21 cellular contexts compared by ENCODE assay signal in genomic region chr20:42941629-42942028, GRCh38.
A peak's percentile ranks its signal among the peaks of the same experiment; 100 is the strongest.
DNase-seq lines count a peak whose midpoint lies in the region; ATAC-seq, FAIRE-seq and TF ChIP-seq lines count a peak whose summit lies in the region.
"Had no signal": no experiment of that assay in that cellular context is flagged by ENCODE, and none has a peak within 500 bp of the region (broad histone marks: within the 10 kb centered on the region; RNA-seq: fewer than 3 reads in every experiment).

No MANE protein-coding gene starts in this region.

- H3K4me2 ChIP-seq in HepG2 (ENCODE audit: low read depth, low read length): no peak overlapping the region
- H3K4me2 ChIP-seq: A549; BLaER1 treated with 17β-estradiol and CSF1 and Interleukin-3, amounts not matched to agents 10 nM and 100 nM had no signal

- intact Hi-C loops in HepG2 (cut with micrococcal nuclease; ENCODE audit: unreplicated experiment): no loop called here
- intact Hi-C loops in right lobe of liver (cut with DNase I): no loop called here

- TF ChIP-seq CTCF in HepG2 (CRISPR knock-in tag; IDR thresholded peaks at IDR 0.05) (no peak), right lobe of liver (IDR thresholded peaks at IDR 0.05) (no peak), neural crest cell (conservative IDR thresholded peaks at IDR 0.05) (no peak)

- peaks cover 30% of the 10 kb centered on the region for H3K4me1 Mint-ChIP-seq in neural crest cell
- H3K4me1 Mint-ChIP-seq in activated CD4-positive, alpha-beta T cell treated with anti-CD3 and anti-CD28 coated beads, Interleukin-2, amount 10 ng/mL, durations not matched to agents 7 days and 5 days: no peaks in the 10 kb centered on the region
- H3K4me1 Mint-ChIP-seq: B cell had no signal

- H3K36me3 ChIP-seq in HepG2 (replicated peaks in 1 of 2; ENCODE audit: control insufficient read depth in 1 of 2, insufficient read depth in 2 of 2, low read length in 2 of 2): no peaks in the 10 kb centered on the region
- no peaks in the 10 kb centered on the region for H3K36me3 ChIP-seq in right lobe of liver
- H3K36me3 ChIP-seq: BLaER1 treated with 17β-estradiol and CSF1 and Interleukin-3, amounts not matched to agents 10 nM and 100 nM had no signal

- H3K4me3 ChIP-seq in HepG2 (replicated peaks in 1 of 3; ENCODE audit: insufficient read depth in 1 of 3, low read depth in 2 of 3, low read length in 3 of 3) (no peak overlapping the region), right lobe of liver (no peak overlapping the region)
- H3K4me3 ChIP-seq: A549; BLaER1 treated with 17β-estradiol and CSF1 and Interleukin-3, amounts not matched to agents 10 nM and 100 nM had no signal

- H3K27me3 ChIP-seq in HepG2 (ENCODE audit: control insufficient read depth in 1 of 2, insufficient read depth in 2 of 2, low read length in 2 of 2) (0 out of 5 replicates have a peak, but pooled peaks cover 0 to 1% of the 10 kb centered on the region in 2 experiments), right lobe of liver (no peaks in the 10 kb centered on the region)
- H3K27me3 ChIP-seq: BLaER1 treated with 17β-estradiol and CSF1 and Interleukin-3, amounts not matched to agents 10 nM and 100 nM had no signal

- H3K9me3 ChIP-seq in HepG2 (ENCODE audit: low read length): no peaks in the 10 kb centered on the region
- no peaks in the 10 kb centered on the region for H3K9me3 ChIP-seq in right lobe of liver
- H3K9me3 ChIP-seq: A549; BLaER1 treated with 17β-estradiol and CSF1 and Interleukin-3, amounts not matched to agents 10 nM and 100 nM; Caco-2 had no signal

- FAIRE-seq in HepG2 (lab: Jason Lieb, UNC): no peak
- FAIRE-seq: A549, D721Med, G401.6, GM12891, GM19239 had no signal

- no peaks in the 10 kb centered on the region for H3K36me3 Mint-ChIP-seq in neural crest cell (ENCODE audit: low read depth)
- H3K36me3 Mint-ChIP-seq in activated CD4-positive, alpha-beta T cell treated with anti-CD3 and anti-CD28 coated beads, Interleukin-2, amount 10 ng/mL, durations not matched to agents 7 days and 5 days (ENCODE audit: low read depth): no peaks in the 10 kb centered on the region
- H3K36me3 Mint-ChIP-seq: CD8-positive, alpha-beta T cell had no signal

- POLR2A ChIA-PET in HepG2 (lab: Yijun Ruan, JAX): no interaction called here
- POLR2A ChIA-PET in activated CD4-positive, alpha-beta T cell treated with anti-CD3 and anti-CD28 coated beads, Interleukin-2, amount 10 ng/mL, durations not matched to agents 7 days and 5 days (lab: Charles Lee): no interaction called here

- H2AFZ ChIP-seq in HepG2 (ENCODE audit: low read length): no peak overlapping the region

- no peak for ATAC-seq in HepG2
- ATAC-seq in right lobe of liver: no peak
- ATAC-seq: A549; CD8-positive, alpha-beta T cell had no signal

- no TSS peak for BruUV-seq in HepG2 (replicated peaks; lab: Mats Ljungman, UMichigan)

- CTCF ChIA-PET in HepG2 (lab: Yijun Ruan, JAX; ENCODE audit: low intra/inter-chr PET ratio, low total read pairs): no interaction called here
- CTCF ChIA-PET in activated CD4-positive, alpha-beta T cell treated with anti-CD3 and anti-CD28 coated beads, Interleukin-2, amount 10 ng/mL, durations not matched to agents 7 days and 5 days (lab: Charles Lee): interaction anchor here (0.6 kb wide), 1 partner anchor 658 kb away, joined by 5 read pairs; no protein-coding TSS in a partner anchor

- H3K9ac ChIP-seq in HepG2 (ENCODE audit: insufficient read depth, low read depth, low read length): no peak overlapping the region
- H3K9ac ChIP-seq: BLaER1 treated with 17β-estradiol and CSF1 and Interleukin-3, amounts not matched to agents 10 nM and 100 nM had no signal

- in situ Hi-C loops in HepG2 (cut with HindIII; ENCODE audit: extremely low pct_ligation_motif_present, low pct_unique_long_range_greater_than_20kb): no loop called here

- TF ChIP-seq EP300 in HepG2 (IDR thresholded peaks at IDR 0.05; ENCODE audit: low read depth in 2 of 2, low read length in 2 of 2) (no peak), HepG2 (CRISPR knock-in tag; IDR thresholded peaks at IDR 0.05; ENCODE audit: borderline replicate concordance) (no peak)

- no peak for TF ChIP-seq POLR2A in HepG2 (IDR thresholded peaks at IDR 0.05; ENCODE audit: insufficient read depth in 1 of 2, low read depth in 2 of 2, low read length in 2 of 2)
- no peak for TF ChIP-seq POLR2A in right lobe of liver (IDR thresholded peaks at IDR 0.05)

- H3K4me1 ChIP-seq in HepG2 (ENCODE audit: insufficient read depth, low read length) (no peaks in the 10 kb centered on the region), right lobe of liver (no peaks in the 10 kb centered on the region)
- H3K4me1 ChIP-seq: A549; BLaER1 treated with 17β-estradiol and CSF1 and Interleukin-3, amounts not matched to agents 10 nM and 100 nM; Caco-2 had no signal

- no peak overlapping the region for H3K4me3 Mint-ChIP-seq in neural crest cell
- no peak overlapping the region for H3K4me3 Mint-ChIP-seq in activated CD4-positive, alpha-beta T cell treated with anti-CD3 and anti-CD28 coated beads, Interleukin-2, amount 10 ng/mL, durations not matched to agents 7 days and 5 days
- H3K4me3 Mint-ChIP-seq: B cell; CD4-positive, alpha-beta T cell; CD8-positive, alpha-beta T cell had no signal

- DNase-seq in HepG2 (ENCODE audit: low spot score): no peak
- DNase-seq in right lobe of liver: no peak
- DNase-seq in neural crest cell (ENCODE audit: low read depth, low spot score): no peak
- no peak for DNase-seq in iPS-NIHi7 (ENCODE audit: extremely low spot score)
- no peak for DNase-seq in activated CD4-positive, alpha-beta T cell treated with anti-CD3 and anti-CD28 coated beads, Interleukin-2, amount 10 ng/mL, durations not matched to agents 7 days and 5 days
- DNase-seq: AML-193; Caco-2; Calu3; CD4-positive, alpha-beta T cell; CD8-positive, alpha-beta T cell; DMS79 treated with DMSO at 0.1 percent for 48 hours; GF-D8 had no signal

- TF ChIP-seq RAD21 in HepG2 (CRISPR knock-in tag; IDR thresholded peaks at IDR 0.05): no peak

- no peaks in the 10 kb centered on the region for H3K79me2 ChIP-seq in HepG2 (ENCODE audit: insufficient read depth, low read length)

- peak overlapping the region; percentile 30 for H3K27ac Mint-ChIP-seq in neural crest cell (ENCODE audit: unreplicated experiment)
- H3K27ac Mint-ChIP-seq in activated CD4-positive, alpha-beta T cell treated with anti-CD3 and anti-CD28 coated beads, Interleukin-2, amount 10 ng/mL, durations not matched to agents 7 days and 5 days: no peak overlapping the region
- H3K27ac Mint-ChIP-seq: B cell; CD4-positive, alpha-beta T cell; CD8-positive, alpha-beta T cell had no signal

- H3K27ac ChIP-seq in HepG2 (ENCODE audit: extremely low read length, insufficient read depth, low read length) (no peak overlapping the region), right lobe of liver (no peak overlapping the region)
- H3K27ac ChIP-seq: 22Rv1; A549; BLaER1 treated with 17β-estradiol and CSF1 and Interleukin-3, amounts not matched to agents 10 nM and 100 nM; C4-2B had no signal

- 1% methylated on average over 2 of the region's 2 CpGs for WGBS in HepG2 (ENCODE audit: low lambda C conversion rate)
- 66% methylated on average over 2 of the region's 2 CpGs for WGBS in right lobe of liver (ENCODE audit: insufficient coverage, low coverage, low lambda C conversion rate, missing lambda C conversion rate)

- H3K27me3 Mint-ChIP-seq in neural crest cell (ENCODE audit: low read depth): no peaks in the 10 kb centered on the region
- H3K27me3 Mint-ChIP-seq in activated CD4-positive, alpha-beta T cell treated with anti-CD3 and anti-CD28 coated beads, Interleukin-2, amount 10 ng/mL, durations not matched to agents 7 days and 5 days: no peaks in the 10 kb centered on the region
- H3K27me3 Mint-ChIP-seq: B cell; CD4-positive, alpha-beta T cell had no signal

- no peaks in the 10 kb centered on the region for H3K9me3 Mint-ChIP-seq in neural crest cell
- H3K9me3 Mint-ChIP-seq in activated CD4-positive, alpha-beta T cell treated with anti-CD3 and anti-CD28 coated beads, Interleukin-2, amount 10 ng/mL, durations not matched to agents 7 days and 5 days: no peaks in the 10 kb centered on the region
- H3K9me3 Mint-ChIP-seq: CD4-positive, alpha-beta T cell had no signal

- H4K20me1 ChIP-seq in HepG2 (ENCODE audit: insufficient read depth, low read length): no peaks in the 10 kb centered on the region
- H4K20me1 ChIP-seq: BLaER1 treated with 17β-estradiol and CSF1 and Interleukin-3, amounts not matched to agents 10 nM and 100 nM had no signal

TF ChIP-seq in HepG2, 621 proteins besides CTCF, POLR2A, EP300 and RAD21:
- TF ChIP-seq, protein P1, sequence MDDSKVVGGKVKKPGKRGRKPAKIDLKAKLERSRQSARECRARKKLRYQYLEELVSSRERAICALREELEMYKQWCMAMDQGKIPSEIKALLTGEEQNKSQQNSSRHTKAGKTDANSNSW (CRISPR knock-in tag; IDR thresholded peaks at IDR 0.05; ENCODE audit: borderline replicate concordance): no peak
- peak; percentile 66 to 74 for TF ChIP-seq MAFK (conservative IDR thresholded peaks at IDR 0.05 in 1 of 2, IDR thresholded peaks at IDR 0.05 in 1 of 2; ENCODE audit: low read length in 2 of 2)
- no peak for TF ChIP-seq E2F1 (CRISPR knock-in tag; IDR thresholded peaks at IDR 0.05)
- peak; percentile 58; the same call in 1 of the 2 replicates for TF ChIP-seq MAFF (IDR thresholded peaks at IDR 0.05; ENCODE audit: low read depth, low read length)
